Comparison of ENCODE assay signal across 16 cellular contexts in genomic region chr11:26849009-26849408, GRCh38.
DNase-seq lines count a peak whose midpoint lies in the region; ATAC-seq and TF ChIP-seq lines count a peak whose summit lies in the region.
"Had no signal": no experiment of that assay in that cellular context is flagged by ENCODE, and none has a peak within 500 bp of the region (broad histone marks: within the 10 kb centered on the region; RNA-seq: fewer than 3 reads in every experiment).

No MANE protein-coding gene starts in this region.

- ATAC-seq in HG03565 (IDR thresholded peaks at IDR 0.05; ENCODE audit: unreplicated experiment) (no peak), HG03108 (IDR thresholded peaks at IDR 0.05; ENCODE audit: unreplicated experiment) (no peak)
- ATAC-seq: PC-3; stimulated activated effector memory CD8-positive, alpha-beta T cell treated with anti-CD3 and anti-CD28 coated beads, Interleukin-12 subunit alpha, Interleukin-12 subunit beta, amount 100 ng/mL, for 72 hours had no signal

- H3K9me2 ChIP-seq in hepatocyte (replicated peaks; ENCODE audit: insufficient read depth): no peaks in the 10 kb centered on the region

- H3K4me2 ChIP-seq in hepatocyte: no peak overlapping the region

- H3K9ac ChIP-seq in subcutaneous abdominal adipose tissue (ENCODE audit: low read length in 5 of 5): no peak overlapping the region

- H3K27me3 ChIP-seq in hepatocyte: no peaks in the 10 kb centered on the region
- H3K27me3 ChIP-seq in subcutaneous abdominal adipose tissue (ENCODE audit: control insufficient read depth in 5 of 5, insufficient read depth in 4 of 5, low read length in 5 of 5): no peaks in the 10 kb centered on the region

- H3K27ac ChIP-seq in hepatocyte: peak overlapping the region; percentile 4
- H3K27ac ChIP-seq in subcutaneous abdominal adipose tissue (ENCODE audit: low read depth, low read length): peak overlapping the region; percentile 38
- H3K27ac ChIP-seq: C4-2B had no signal

- no peak overlapping the region for H2AFZ ChIP-seq in hepatocyte

- no peaks in the 10 kb centered on the region for H4K20me1 ChIP-seq in hepatocyte (ENCODE audit: insufficient read depth, poor library complexity, severe bottlenecking)

- H3K9me3 ChIP-seq in hepatocyte (ENCODE audit: low read depth) (no peaks in the 10 kb centered on the region), subcutaneous abdominal adipose tissue (ENCODE audit: control insufficient read depth in 5 of 5, low read length in 5 of 5) (no peaks in the 10 kb centered on the region)

- H3K4me1 ChIP-seq in hepatocyte (ENCODE audit: insufficient read depth): no peaks in the 10 kb centered on the region
- H3K4me1 ChIP-seq in subcutaneous abdominal adipose tissue (ENCODE audit: control insufficient read depth in 5 of 5, insufficient read depth in 5 of 5, low read length in 5 of 5): peaks cover 0 to 33% (median 19%) of the 10 kb centered on the region in 5 donors

- 45% methylated on average over 6 of the region's 6 CpGs for WGBS in hepatocyte (ENCODE audit: low lambda C conversion rate, missing lambda C conversion rate)

- peak; percentile 58 for DNase-seq in HuH-7 (ENCODE audit: low spot score)
- DNase-seq in cardiac fibroblast (ENCODE audit: low read depth in 2 of 2): peak; percentile 17 to 31
- peak; percentile 32 for DNase-seq in hepatocyte (ENCODE audit: low spot score)
- no peak for DNase-seq in EL
- DNase-seq in activated CD8-positive, alpha-beta memory T cell treated with anti-CD3 and anti-CD28 coated beads, Interleukin-2, amount 50 U/mL, for 48 hours: no peak
- DNase-seq: activated CD4-positive, CD25-positive, alpha-beta regulatory T cell treated with anti-CD3 and anti-CD28 coated beads, Interleukin-2, amount 50 U/mL, for 72 hours; GOT3; MM.1S; NCI-H226; PC-3; stimulated activated CD4-positive, alpha-beta T cell treated with anti-CD3 and anti-CD28 coated beads, Interleukin-4, amount 100 ng/mL, for 24 hours had no signal

- H3K79me2 ChIP-seq in hepatocyte: no peaks in the 10 kb centered on the region

- H3K4me3 ChIP-seq in cardiac fibroblast (replicated peaks in 1 of 2; ENCODE audit: low read depth in 2 of 2, low read length in 2 of 2) (no peak overlapping the region), hepatocyte (no peak overlapping the region), subcutaneous abdominal adipose tissue (ENCODE audit: low read depth in 1 of 5, low read length in 5 of 5) (no peak overlapping the region)

- TF ChIP-seq CTCF in cardiac fibroblast (IDR thresholded peaks at IDR 0.05; ENCODE audit: low read depth, low read length) (no peak), hepatocyte (IDR thresholded peaks at IDR 0.05; ENCODE audit: poor library complexity) (no peak)

- H3K36me3 ChIP-seq in hepatocyte (replicated peaks; ENCODE audit: insufficient read depth, low read depth): no peaks in the 10 kb centered on the region
- H3K36me3 ChIP-seq in subcutaneous abdominal adipose tissue (ENCODE audit: control insufficient read depth in 5 of 5, insufficient read depth in 5 of 5, low read length in 5 of 5): no peaks in the 10 kb centered on the region

Comparison
In these comparisons a context has a peak if more than half of its experiments do, and no peak if none do; other contexts are left out.
1. DNase-seq: peak in HuH-7 (single experiment), cardiac fibroblast (2 of 2) and hepatocyte (single experiment); none in EL (single experiment) and activated CD8-positive, alpha-beta memory T cell treated with anti-CD3 and anti-CD28 coated beads, Interleukin-2, amount 50 U/mL, for 48 hours (single experiment).